Comparison of ENCODE assay signal across 1 cellular context in genomic region chr1:24940231-24940630, GRCh38.
TF ChIP-seq lines count a peak whose summit lies in the region.

No MANE protein-coding gene starts in this region.

TF ChIP-seq in H1, 55 proteins besides CTCF, POLR2A, EP300 and RAD21:
- TF ChIP-seq GTF2F1 (IDR thresholded peaks at IDR 0.05; ENCODE audit: borderline replicate concordance, low read depth, low read length) (no peak), KDM5A (IDR thresholded peaks at IDR 0.05; ENCODE audit: low read length) (no peak), CHD1 (IDR thresholded peaks at IDR 0.05; ENCODE audit: low read depth, low read length) (no peak), SIRT6 (IDR thresholded peaks at IDR 0.05; ENCODE audit: low read length) (no peak), MAFK (IDR thresholded peaks at IDR 0.05; ENCODE audit: low read depth, low read length) (no peak), TAF7 (optimal IDR thresholded peaks at IDR 0.05; ENCODE audit: borderline replicate concordance, low read depth, low read length) (no peak), E2F6 (IDR thresholded peaks at IDR 0.05) (no peak), KDM1A (IDR thresholded peaks at IDR 0.05; ENCODE audit: borderline replicate concordance, low read length) (0 out of 2 replicates have a peak, but pooled peaks have one; percentile 30)
